In the genomic region with DNA sequence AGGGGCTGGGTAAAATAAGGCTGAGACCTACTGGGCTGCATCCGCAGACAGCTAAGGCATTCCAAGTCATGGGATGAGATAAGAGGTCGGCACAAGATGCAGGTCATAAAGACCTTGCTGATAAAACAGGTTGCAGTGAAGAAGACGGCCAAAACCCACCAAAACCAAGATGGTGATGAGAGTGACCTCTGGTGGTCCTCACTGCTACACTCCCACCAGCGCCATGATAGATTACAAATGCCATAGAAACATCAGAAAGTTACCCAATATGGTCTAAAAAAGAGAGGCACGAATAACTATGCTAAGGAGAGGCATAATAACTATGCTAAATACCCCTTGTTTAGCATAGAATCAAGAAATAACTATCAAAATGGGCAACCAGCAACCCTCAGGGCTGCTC, we compare ENCODE assay signal across 32 cellular contexts.
"Had no signal": no experiment of that assay in that cellular context is flagged by ENCODE, and none has a peak within 500 bp of the region (broad histone marks: within the 10 kb centered on the region; RNA-seq: fewer than 3 reads in every experiment).

No MANE protein-coding gene starts in this region.

- H3K36me3 Mint-ChIP-seq: activated CD8-positive, alpha-beta memory T cell treated with anti-CD3 and anti-CD28 coated beads, Interleukin-2, amount 10 ng/mL, durations not matched to agents 7 days and 5 days; immature natural killer cell; memory B cell had no signal

- H3K27me3 ChIP-seq: ascending aorta, brain microvascular endothelial cell, heart left ventricle, neutrophil, testis, transverse colon, uterus had no signal

- H3K36me3 ChIP-seq: ascending aorta, brain microvascular endothelial cell, heart left ventricle, neutrophil, transverse colon, uterus had no signal

- H3K27ac Mint-ChIP-seq: activated CD4-positive, alpha-beta T cell treated with anti-CD3 and anti-CD28 coated beads for 36 hours; activated CD8-positive, alpha-beta memory T cell treated with anti-CD3 and anti-CD28 coated beads, Interleukin-2, amount 10 ng/mL, durations not matched to agents 7 days and 5 days; activated CD8-positive, alpha-beta T cell treated with anti-CD3 and anti-CD28 coated beads, Interleukin-2, amount 10 ng/mL, durations not matched to agents 7 days and 5 days; activated naive CD4-positive, alpha-beta T cell treated with anti-CD3 and anti-CD28 coated beads for 36 hours; activated naive CD8-positive, alpha-beta T cell treated with anti-CD3 and anti-CD28 coated beads, Interleukin-2, amount 10 ng/mL, durations not matched to agents 7 days and 5 days; effector memory CD8-positive, alpha-beta T cell; immature natural killer cell; memory B cell; nephron had no signal

- ATAC-seq: activated CD4-positive, alpha-beta T cell treated with anti-CD3 and anti-CD28 coated beads for 36 hours; activated CD8-positive, alpha-beta memory T cell treated with anti-CD3 and anti-CD28 coated beads, Interleukin-2, amount 10 ng/mL, durations not matched to agents 7 days and 5 days; activated CD8-positive, alpha-beta T cell treated with anti-CD3 and anti-CD28 coated beads, Interleukin-2, amount 10 ng/mL, durations not matched to agents 7 days and 5 days; effector memory CD8-positive, alpha-beta T cell; esophagus mucosa; heart left ventricle; left colon; mucosa of descending colon; sciatic nerve; stimulated activated naive CD8-positive, alpha-beta T cell treated with anti-CD3 and anti-CD28 coated beads, Interleukin-15, Interleukin-2, amounts not matched to agents 100 U/mL and 50 U/mL, for 24 hours had no signal

- H3K4me3 ChIP-seq: ascending aorta, heart left ventricle, mucosa of descending colon, skin epidermis, testis, transverse colon, uterus had no signal

- H3K9me3 Mint-ChIP-seq: activated naive CD4-positive, alpha-beta T cell treated with anti-CD3 and anti-CD28 coated beads for 36 hours; effector memory CD8-positive, alpha-beta T cell; immature natural killer cell; memory B cell; nephron had no signal

- H3K27ac ChIP-seq: ascending aorta, brain microvascular endothelial cell, heart left ventricle, neutrophil, skin epidermis, testis, transverse colon, uterus had no signal

- DNase-seq: activated CD4-positive, alpha-beta T cell treated with anti-CD3 and anti-CD28 coated beads for 36 hours; activated CD4-positive, CD25-positive, alpha-beta regulatory T cell; activated CD8-positive, alpha-beta memory T cell treated with anti-CD3 and anti-CD28 coated beads, Interleukin-2, amount 10 ng/mL, durations not matched to agents 7 days and 5 days; activated CD8-positive, alpha-beta T cell treated with anti-CD3 and anti-CD28 coated beads, Interleukin-2, amount 10 ng/mL, durations not matched to agents 7 days and 5 days; activated effector memory CD4-positive, alpha-beta T cell treated with Interleukin-2 at 50 U/mL for 16 hours; activated naive CD4-positive, alpha-beta T cell treated with anti-CD3 and anti-CD28 coated beads for 36 hours; activated naive CD8-positive, alpha-beta T cell treated with anti-CD3 and anti-CD28 coated beads, Interleukin-2, amount 10 ng/mL, durations not matched to agents 7 days and 5 days; activated T-cell treated with anti-CD3 and anti-CD28 coated beads for 4 hours; brain microvascular endothelial cell; caudate nucleus; cortex of kidney; effector memory CD8-positive, alpha-beta T cell; foreskin fibroblast; heart left ventricle; hypothalamus; immature natural killer cell; kidney; left colon; mucosa of descending colon; stimulated activated CD4-positive, alpha-beta T cell treated with anti-CD3 and anti-CD28 coated beads, Interleukin-12 subunit alpha, Interleukin-12 subunit beta, amount 100 ng/mL, for 4 hours; stimulated activated CD4-positive, alpha-beta T cell treated with anti-CD3 and anti-CD28 coated beads, Interleukin-4, amount 100 ng/mL, for 1 hour; stimulated activated naive CD8-positive, alpha-beta T cell treated with anti-CD3 and anti-CD28 coated beads, Interleukin-15, Interleukin-2, amounts not matched to agents 100 U/mL and 50 U/mL, for 24 hours; testis; transverse colon; uterus had no signal

- H3K4me1 ChIP-seq: ascending aorta, heart left ventricle, testis, transverse colon, uterus had no signal

- H3K9me3 ChIP-seq: ascending aorta, heart left ventricle, mucosa of descending colon, neutrophil, testis, transverse colon, uterus had no signal

- H3K4me3 Mint-ChIP-seq: activated CD4-positive, alpha-beta T cell treated with anti-CD3 and anti-CD28 coated beads for 36 hours; activated CD8-positive, alpha-beta memory T cell treated with anti-CD3 and anti-CD28 coated beads, Interleukin-2, amount 10 ng/mL, durations not matched to agents 7 days and 5 days; activated CD8-positive, alpha-beta T cell treated with anti-CD3 and anti-CD28 coated beads, Interleukin-2, amount 10 ng/mL, durations not matched to agents 7 days and 5 days; activated naive CD4-positive, alpha-beta T cell treated with anti-CD3 and anti-CD28 coated beads for 36 hours; activated naive CD8-positive, alpha-beta T cell treated with anti-CD3 and anti-CD28 coated beads, Interleukin-2, amount 10 ng/mL, durations not matched to agents 7 days and 5 days; effector memory CD8-positive, alpha-beta T cell; immature natural killer cell; memory B cell; nephron had no signal

- H3K27me3 Mint-ChIP-seq: activated CD4-positive, alpha-beta T cell treated with anti-CD3 and anti-CD28 coated beads for 36 hours; activated CD8-positive, alpha-beta memory T cell treated with anti-CD3 and anti-CD28 coated beads, Interleukin-2, amount 10 ng/mL, durations not matched to agents 7 days and 5 days; activated naive CD8-positive, alpha-beta T cell treated with anti-CD3 and anti-CD28 coated beads, Interleukin-2, amount 10 ng/mL, durations not matched to agents 7 days and 5 days; effector memory CD8-positive, alpha-beta T cell had no signal

- H3K4me1 Mint-ChIP-seq: memory B cell, nephron had no signal
